ENCODE assay signal across 26 cellular contexts in the genomic region with DNA sequence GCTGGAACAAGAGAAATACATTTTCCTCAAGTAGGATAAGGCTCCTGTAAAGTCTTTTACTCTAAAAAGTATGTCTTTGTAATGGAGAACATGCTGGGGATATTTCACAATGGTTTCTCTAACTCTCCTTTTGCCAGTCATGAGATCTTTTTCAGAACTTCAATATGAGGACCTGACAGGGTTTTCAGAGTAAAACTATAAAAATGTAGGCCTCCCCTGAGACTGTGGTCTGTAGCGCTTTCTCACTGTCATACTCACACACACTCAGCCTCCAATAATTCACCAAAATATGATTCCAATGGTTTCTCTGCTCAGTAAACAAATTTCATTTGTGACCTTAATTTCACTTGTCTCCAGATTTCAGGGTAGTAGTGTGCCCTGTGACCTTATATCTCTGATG.
"Had no signal": no experiment of that assay in that cellular context is flagged by ENCODE, and none has a peak within 500 bp of the region (broad histone marks: within the 10 kb centered on the region; RNA-seq: fewer than 3 reads in every experiment).

No MANE protein-coding gene starts in this region.

- H3K27me3 Mint-ChIP-seq: activated CD4-positive, alpha-beta memory T cell treated with anti-CD3 and anti-CD28 coated beads, Interleukin-2, amount 10 ng/mL, durations not matched to agents 7 days and 5 days; activated naive CD4-positive, alpha-beta T cell treated with anti-CD3 and anti-CD28 coated beads, Interleukin-2, amount 10 ng/mL, durations not matched to agents 7 days and 5 days; central memory CD8-positive, alpha-beta T cell; progenitor cell of endocrine pancreas; T-helper 17 cell had no signal

- H3K9me3 ChIP-seq: colonic mucosa, esophagus squamous epithelium, thyroid gland had no signal

- H3K4me3 Mint-ChIP-seq: activated CD4-positive, alpha-beta memory T cell treated with anti-CD3 and anti-CD28 coated beads, Interleukin-2, amount 10 ng/mL, durations not matched to agents 7 days and 5 days; activated naive CD4-positive, alpha-beta T cell treated with anti-CD3 and anti-CD28 coated beads, Interleukin-2, amount 10 ng/mL, durations not matched to agents 7 days and 5 days; central memory CD8-positive, alpha-beta T cell; endodermal cell; mesothelial cell of epicardium; natural killer cell; T-helper 17 cell had no signal

- DNase-seq: activated CD4-positive, alpha-beta memory T cell treated with anti-CD3 and anti-CD28 coated beads, Interleukin-2, amount 10 ng/mL, durations not matched to agents 7 days and 5 days; activated CD4-positive, alpha-beta T cell treated with anti-CD3 and anti-CD28 coated beads for 48 hours; activated CD4-positive, CD25-positive, alpha-beta regulatory T cell; activated effector memory CD4-positive, alpha-beta T cell treated with anti-CD3 and anti-CD28 coated beads, Interleukin-2, amount 50 U/mL, for 16 hours; activated naive CD4-positive, alpha-beta T cell treated with anti-CD3 and anti-CD28 coated beads, Interleukin-2, amount 10 ng/mL, durations not matched to agents 7 days and 5 days; activated T-cell treated with anti-CD3 and anti-CD28 coated beads for 4 hours; anterior cingulate cortex; brain microvascular endothelial cell; colonic mucosa; endodermal cell; esophagus squamous epithelium; foreskin melanocyte; kidney glomerular epithelial cell; left ventricle myocardium inferior; natural killer cell; retina; stimulated activated CD4-positive, alpha-beta T cell treated with anti-CD3 and anti-CD28 coated beads, Interleukin-4, amount 100 ng/mL, for 24 hours; stimulated activated naive CD4-positive, alpha-beta T cell treated with Interleukin-2 at 50 U/mL for 16 hours; substantia nigra; SW 1271; T-helper 17 cell; thyroid gland had no signal

- H3K27me3 ChIP-seq: brain microvascular endothelial cell, colonic mucosa, esophagus squamous epithelium, hepatocyte, thyroid gland had no signal

- H3K4me1 Mint-ChIP-seq: activated CD4-positive, alpha-beta memory T cell treated with anti-CD3 and anti-CD28 coated beads, Interleukin-2, amount 10 ng/mL, durations not matched to agents 7 days and 5 days; activated naive CD4-positive, alpha-beta T cell treated with anti-CD3 and anti-CD28 coated beads, Interleukin-2, amount 10 ng/mL, durations not matched to agents 7 days and 5 days; central memory CD8-positive, alpha-beta T cell; mesothelial cell of epicardium; natural killer cell; T-helper 17 cell had no signal

- H3K27ac Mint-ChIP-seq: activated CD4-positive, alpha-beta memory T cell treated with anti-CD3 and anti-CD28 coated beads, Interleukin-2, amount 10 ng/mL, durations not matched to agents 7 days and 5 days; activated naive CD4-positive, alpha-beta T cell treated with anti-CD3 and anti-CD28 coated beads, Interleukin-2, amount 10 ng/mL, durations not matched to agents 7 days and 5 days; endodermal cell; mesothelial cell of epicardium; natural killer cell; progenitor cell of endocrine pancreas; T-helper 17 cell had no signal

- H3K27ac ChIP-seq: brain microvascular endothelial cell, colonic mucosa, esophagus squamous epithelium, hepatocyte, left ventricle myocardium inferior, thyroid gland had no signal

- H3K36me3 Mint-ChIP-seq: activated naive CD4-positive, alpha-beta T cell treated with anti-CD3 and anti-CD28 coated beads, Interleukin-2, amount 10 ng/mL, durations not matched to agents 7 days and 5 days had no signal

- H3K4me3 ChIP-seq: colonic mucosa, esophagus squamous epithelium, hepatocyte, left ventricle myocardium inferior, thyroid gland had no signal

- H3K36me3 ChIP-seq: brain microvascular endothelial cell, colonic mucosa, esophagus squamous epithelium, left ventricle myocardium inferior, thyroid gland had no signal
